Comparison of ENCODE assay signal across 11 cellular contexts in the genomic region with DNA sequence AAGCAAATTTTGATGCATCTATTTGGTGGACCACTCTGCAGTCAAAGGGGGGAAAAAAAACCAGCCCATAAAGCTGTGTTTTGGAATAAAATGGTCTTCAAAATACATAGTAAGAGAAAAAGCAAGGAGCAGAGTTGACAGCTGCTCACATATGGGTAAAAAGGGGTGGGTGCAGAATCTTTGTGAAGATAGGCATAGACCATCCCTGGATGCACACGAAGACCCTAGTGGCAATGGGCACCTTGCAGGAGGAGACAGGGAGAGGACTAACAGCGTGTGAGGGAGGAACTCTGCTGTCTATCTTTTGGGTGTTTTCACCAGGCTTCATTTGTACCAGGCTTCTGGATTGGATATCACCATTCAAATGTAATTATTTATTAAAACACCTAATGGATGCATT.
"Had no signal": no experiment of that assay in that cellular context is flagged by ENCODE, and none has a peak within 500 bp of the region (broad histone marks: within the 10 kb centered on the region; RNA-seq: fewer than 3 reads in every experiment).

No MANE protein-coding gene starts in this region.

- DNase-seq: activated CD4-positive, CD25-positive, alpha-beta regulatory T cell; activated naive CD4-positive, alpha-beta T cell treated with anti-CD3 and anti-CD28 coated beads, Interleukin-2, amount 10 ng/mL, durations not matched to agents 7 days and 5 days; activated T-cell treated with anti-CD3 and anti-CD28 coated beads for 4 hours; caudate nucleus; hippocampal formation; left lung; occipital lobe had no signal

- H3K27me3 Mint-ChIP-seq: activated naive CD4-positive, alpha-beta T cell treated with anti-CD3 and anti-CD28 coated beads, Interleukin-2, amount 10 ng/mL, durations not matched to agents 7 days and 5 days had no signal

- H3K4me3 Mint-ChIP-seq: activated naive CD4-positive, alpha-beta T cell treated with anti-CD3 and anti-CD28 coated beads, Interleukin-2, amount 10 ng/mL, durations not matched to agents 7 days and 5 days; nephron had no signal

- H3K9me3 Mint-ChIP-seq: activated naive CD4-positive, alpha-beta T cell treated with anti-CD3 and anti-CD28 coated beads, Interleukin-2, amount 10 ng/mL, durations not matched to agents 7 days and 5 days; nephron had no signal

- H3K27me3 ChIP-seq: esophagus muscularis mucosa, left lung, right atrium auricular region had no signal

- H3K4me3 ChIP-seq: esophagus muscularis mucosa, left lung, right atrium auricular region, skin epidermis had no signal

- H3K4me1 Mint-ChIP-seq: activated naive CD4-positive, alpha-beta T cell treated with anti-CD3 and anti-CD28 coated beads, Interleukin-2, amount 10 ng/mL, durations not matched to agents 7 days and 5 days had no signal

- H3K27ac ChIP-seq: esophagus muscularis mucosa, left lung, right atrium auricular region, skin epidermis had no signal

- ATAC-seq: left lung had no signal

- H3K9me3 ChIP-seq: esophagus muscularis mucosa, left lung, right atrium auricular region had no signal
